ENCODE assay signal across 20 cellular contexts in the genomic region with DNA sequence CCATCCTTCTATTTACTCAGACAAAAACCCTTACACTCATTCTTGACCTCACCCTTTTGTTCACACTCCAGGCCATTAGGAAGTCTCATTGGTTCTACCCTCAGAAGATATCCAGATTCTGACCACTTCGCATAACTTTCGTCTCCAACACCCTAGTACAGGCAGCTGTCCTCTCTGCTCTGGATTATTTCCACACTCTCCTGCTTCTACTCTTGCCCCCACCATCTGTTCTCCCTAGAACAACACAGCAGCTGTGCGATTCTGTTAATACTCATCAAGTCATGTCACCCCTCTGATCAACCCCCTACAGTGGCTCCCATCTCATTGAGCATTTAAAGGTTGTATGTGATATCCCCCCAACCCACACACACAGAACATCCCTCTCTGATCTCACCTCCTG. TPM values are rescaled to one million over a fixed set of nuclear protein-coding genes. Genes with fewer than 3 reads are reported as not detected.
"Had no signal": no experiment of that assay in that cellular context is flagged by ENCODE, and none has a peak within 500 bp of the region (broad histone marks: within the 10 kb centered on the region; RNA-seq: fewer than 3 reads in every experiment).

No MANE protein-coding gene starts in this region.

- ATAC-seq: K562, T-cell had no signal

- DNase-seq: Kasumi-1, MV-4-11, NCI-H1048, NCI-H1105, NCI-H1417, NCI-H1436 treated with DMSO at 0.1 percent for 48 hours, NCI-H1694, NCI-H187 treated with DMSO at 0.1 percent for 48 hours, NCI-H2029 treated with DMSO at 0.1 percent for 48 hours, NCI-H226, NCI-H446, NCI-H510A, NCI-H524 treated with DMSO at 0.1 percent for 48 hours, SHP77, SK-N-SH, SW 1271, T-cell had no signal

RNA-seq across cellular contexts. Expression of gene TRIL, which starts 15.5 kb away (rescaled TPM):
- total RNA-seq: K562, MCF 10A, T-cell had no signal
- polyA plus RNA-seq: IgD-negative memory B cell, K562 had no signal
